Comparison of ENCODE assay signal across 18 cellular contexts in genomic region chr15:90949979-90950675, GRCh38. TPM values are rescaled to one million over a fixed set of nuclear protein-coding genes. Genes with fewer than 3 reads are reported as not detected.
DNase-seq lines count a peak whose midpoint lies in the region; ATAC-seq and TF ChIP-seq lines count a peak whose summit lies in the region.
"Had no signal": no experiment of that assay in that cellular context is flagged by ENCODE, and none has a peak within 500 bp of the region (broad histone marks: within the 10 kb centered on the region; RNA-seq: fewer than 3 reads in every experiment).

No MANE protein-coding gene starts in this region.

- no peaks in the 10 kb centered on the region for H3K27me3 Mint-ChIP-seq in CD8-positive, alpha-beta memory T cell
- no peaks in the 10 kb centered on the region for H3K27me3 Mint-ChIP-seq in stimulated activated naive B cell treated with anti-CD40 and anti-IgM and Interleukin-4, amounts not matched to agents 10 μg/mL and 1 μg/mL and 100 μg/mL, for 72 hours

- H3K9me3 ChIP-seq in CD8-positive, alpha-beta memory T cell (ENCODE audit: low read length), result no peaks in the 10 kb centered on the region
- no peaks in the 10 kb centered on the region for H3K9me3 ChIP-seq in RWPE2 (ENCODE audit: severe bottlenecking)
- H3K9me3 ChIP-seq: Caco-2, HAP-1 had no signal

- intact Hi-C loops in left colon (cut with DNase I, micrococcal nuclease), result loop anchor here in 1 of 2 donors (10.0 kb wide), 1 partner anchor 315 kb away; no protein-coding TSS in a partner anchor

- peaks cover 0 to 84% (median 7%) of the 10 kb centered on the region in 3 donors for H3K36me3 Mint-ChIP-seq in CD8-positive, alpha-beta memory T cell
- H3K36me3 Mint-ChIP-seq in stimulated activated naive B cell treated with anti-CD40 and anti-IgM and Interleukin-4, amounts not matched to agents 10 μg/mL and 1 μg/mL and 100 μg/mL, for 72 hours, result peaks cover 45 to 61% of the 10 kb centered on the region in 2 donors

- H3K4me1 Mint-ChIP-seq in CD8-positive, alpha-beta memory T cell, result peaks cover 0 to 9% (median 5%) of the 10 kb centered on the region in 3 donors
- H3K4me1 Mint-ChIP-seq in stimulated activated naive B cell treated with anti-CD40 and anti-IgM and Interleukin-4, amounts not matched to agents 10 μg/mL and 1 μg/mL and 100 μg/mL, for 72 hours, result peaks cover 6 to 19% of the 10 kb centered on the region in 2 donors

- peaks cover under 1% of the 10 kb centered on the region for H3K4me1 ChIP-seq in CD8-positive, alpha-beta memory T cell (ENCODE audit: insufficient read depth, low read length)
- peaks cover 9% of the 10 kb centered on the region for H3K4me1 ChIP-seq in RWPE2 (ENCODE audit: insufficient read depth, poor library complexity, severe bottlenecking)
- H3K4me1 ChIP-seq: Caco-2 had no signal

- H3K9me3 Mint-ChIP-seq in CD8-positive, alpha-beta memory T cell, result no peaks in the 10 kb centered on the region
- H3K9me3 Mint-ChIP-seq in stimulated activated naive B cell treated with anti-CD40 and anti-IgM and Interleukin-4, amounts not matched to agents 10 μg/mL and 1 μg/mL and 100 μg/mL, for 72 hours, result no peaks in the 10 kb centered on the region

- POLR2A ChIA-PET in CD8-positive, alpha-beta memory T cell (lab: Charles Lee), result interaction anchor here (0.6 kb wide), 1 partner anchor 18 kb away, joined by 3 read pairs; the partner anchor contains the start of gene HDDC3

- peak overlapping the region; percentile 16 for H3K27ac ChIP-seq in CD8-positive, alpha-beta memory T cell (ENCODE audit: low read depth, low read length)
- H3K27ac ChIP-seq in RWPE2 (ENCODE audit: poor library complexity, severe bottlenecking) (peak overlapping the region; percentile 36), epithelial cell of prostate (peak overlapping the region; percentile 69)

- peak overlapping the region in 2 of 8 donors; percentile 29 to 41 for H3K27ac Mint-ChIP-seq in CD8-positive, alpha-beta memory T cell
- peak overlapping the region; percentile 31 for H3K27ac Mint-ChIP-seq in stimulated activated naive B cell treated with anti-CD40 and anti-IgM and Interleukin-4, amounts not matched to agents 10 μg/mL and 1 μg/mL and 100 μg/mL, for 72 hours

- no peak overlapping the region for H3K4me3 ChIP-seq in CD8-positive, alpha-beta memory T cell (ENCODE audit: low read length)
- no peak overlapping the region for H3K4me3 ChIP-seq in RWPE2 (ENCODE audit: severe bottlenecking)
- H3K4me3 ChIP-seq: HAP-1 had no signal

- no peak for TF ChIP-seq CTCF in RWPE2 (IDR thresholded peaks at IDR 0.05; ENCODE audit: poor library complexity, severe bottlenecking)

- H3K27me3 ChIP-seq in CD8-positive, alpha-beta memory T cell (ENCODE audit: insufficient read depth, low read length, poor library complexity, severe bottlenecking), result no peaks in the 10 kb centered on the region
- no peaks in the 10 kb centered on the region for H3K27me3 ChIP-seq in RWPE2 (ENCODE audit: insufficient read depth, poor library complexity, severe bottlenecking)

- ATAC-seq in RWPE2 (ENCODE audit: low read depth) (no peak), HG03442 (IDR thresholded peaks at IDR 0.05; ENCODE audit: unreplicated experiment) (no peak), HG03520 (IDR thresholded peaks at IDR 0.05; ENCODE audit: unreplicated experiment) (no peak), left colon (no peak)
- no peak for ATAC-seq in stimulated activated naive B cell treated with anti-CD40 and anti-IgM and Interleukin-4, amounts not matched to agents 10 μg/mL and 1 μg/mL and 100 μg/mL, for 72 hours (replicated peaks)

- CTCF ChIA-PET in CD8-positive, alpha-beta memory T cell (lab: Charles Lee), result interaction anchor here (1.5 to 9.2 kb wide), 2 partner anchors 16 to 18 kb away, joined by 5 to 158 read pairs; partner anchors contain the start of genes HDDC3 and UNC45A

- H3K4me3 Mint-ChIP-seq in CD8-positive, alpha-beta memory T cell, result no peak overlapping the region
- H3K4me3 Mint-ChIP-seq in stimulated activated naive B cell treated with anti-CD40 and anti-IgM and Interleukin-4, amounts not matched to agents 10 μg/mL and 1 μg/mL and 100 μg/mL, for 72 hours, result no peak overlapping the region

- no peak for DNase-seq in CD8-positive, alpha-beta memory T cell
- DNase-seq in RWPE2 (ENCODE audit: low spot score) (no peak), epithelial cell of prostate (ENCODE audit: low read depth, low spot score) (no peak), DMS153 treated with DMSO at 0.1 percent for 48 hours (lab: John Stamatoyannopoulos, UW; ENCODE audit: unreplicated experiment) (no peak), left colon (no peak)
- DNase-seq in stimulated activated naive B cell treated with anti-CD40 and anti-IgM and Interleukin-4, amounts not matched to agents 10 μg/mL and 1 μg/mL and 100 μg/mL, for 72 hours, result no peak
- DNase-seq: ACHN, AML-193, Caco-2, KG1, NCI-H1048, NCI-H1436 treated with DMSO at 0.1 percent for 48 hours, NCI-H2081, NCI-H524, SIG-M5 had no signal

- peaks cover 12% of the 10 kb centered on the region for H3K36me3 ChIP-seq in CD8-positive, alpha-beta memory T cell (ENCODE audit: insufficient read depth, low read length)
- H3K36me3 ChIP-seq in RWPE2 (ENCODE audit: low read depth), result peaks cover 72% of the 10 kb centered on the region

RNA-seq across cellular contexts. Expression of gene RCCD1, which starts 4.6 kb away (rescaled TPM):
- 10 to 100 TPM; 20.9 to 21.7 TPM for total RNA-seq in CD8-positive, alpha-beta memory T cell
- polyA plus RNA-seq in CD8-positive, alpha-beta memory T cell, result 2.6 TPM
- 10 to 100 TPM; 15.3 to 17.1 TPM for total RNA-seq in left colon

RNA-seq across cellular contexts. Expression of gene UNC45A, which starts 15.0 kb away (rescaled TPM):
- 10 to 100 TPM; 74.6 to 78.2 TPM for total RNA-seq in CD8-positive, alpha-beta memory T cell
- 68.6 TPM for polyA plus RNA-seq in CD8-positive, alpha-beta memory T cell
- total RNA-seq in left colon, result 10 to 100 TPM; 53.0 to 58.1 TPM

RNA-seq across cellular contexts. Expression of gene HDDC3, which starts 17.8 kb away (rescaled TPM):
- total RNA-seq in CD8-positive, alpha-beta memory T cell, result 10 to 100 TPM; 39.5 to 43.5 TPM
- polyA plus RNA-seq in CD8-positive, alpha-beta memory T cell, result 34.7 TPM
- total RNA-seq in left colon, result 10 to 100 TPM; 17.3 to 17.5 TPM

RNA-seq across cellular contexts. Expression of gene PRC1, which starts 44.2 kb away (rescaled TPM):
- 10 to 100 TPM; 79.7 to 79.9 TPM for total RNA-seq in CD8-positive, alpha-beta memory T cell
- 3.4 TPM for polyA plus RNA-seq in CD8-positive, alpha-beta memory T cell
- 10 to 100 TPM; 13.8 to 31.7 TPM for total RNA-seq in left colon

RNA-seq across cellular contexts. Expression of gene MAN2A2, which starts 47.0 kb away (rescaled TPM):
- total RNA-seq in CD8-positive, alpha-beta memory T cell, result 10 to 100 TPM; 90.7 to 92.7 TPM
- polyA plus RNA-seq in CD8-positive, alpha-beta memory T cell, result 10.8 TPM
- total RNA-seq in left colon, result 10 to 100 TPM; 48.4 to 63.7 TPM

Comparison
In these comparisons a context has a peak if more than half of its experiments do, and no peak if none do; other contexts are left out.
1. H3K27ac ChIP-seq: peak in every context shown above with its lines; median percentile 69 in epithelial cell of prostate; 36 in RWPE2; 16 in CD8-positive, alpha-beta memory T cell.